8 cellular contexts compared by ENCODE assay signal in genomic region chr6:14117158-14118090, GRCh38. TPM values are rescaled to one million over a fixed set of nuclear protein-coding genes. Genes with fewer than 3 reads are reported as not detected.
DNase-seq lines count a peak whose midpoint lies in the region; ATAC-seq, FAIRE-seq and TF ChIP-seq lines count a peak whose summit lies in the region.

Gene CD83 (plus strand): TSS chr6:14117772. CDS start chr6:14117812, 40 bp downstream.

- DNase-seq in CD4-positive, CD25-positive, alpha-beta regulatory T cell, result peak; percentile 83 to 91 (median 85)
- DNase-seq in GM19239 (ENCODE audit: insufficient read length, low spot score), result peak; percentile 85
- peak; percentile 42 to 69 for DNase-seq in PC-9
- DNase-seq in activated T-cell treated with anti-CD3 and anti-CD28 coated beads, Interleukin-2, amount 50 U/mL, for 72 hours, result peak; percentile 85 to 88
- peak; percentile 23 for DNase-seq in fibroblast of peridontal ligament (ENCODE audit: extremely low read depth)
- peak; percentile 70 for DNase-seq in nephron progenitor cell
- DNase-seq in stomach, result peak; percentile 84

- no peak for TF ChIP-seq EP300 in stomach (IDR thresholded peaks at IDR 0.05)

- no peak for FAIRE-seq in GM19239 (lab: Jason Lieb, UNC)

- H4K20me1 ChIP-seq in PC-9 (ENCODE audit: insufficient read depth), result no peaks in the 10 kb centered on the region

- H3K36me3 Mint-ChIP-seq in CD4-positive, CD25-positive, alpha-beta regulatory T cell, result no peaks in the 10 kb centered on the region
- H3K36me3 Mint-ChIP-seq in activated T-cell treated with anti-CD3 and anti-CD28 coated beads, Interleukin-2, amount 50 U/mL, for 72 hours (ENCODE audit: insufficient read depth in 2 of 2), result peaks cover 11 to 24% of the 10 kb centered on the region in 2 donors
- H3K36me3 Mint-ChIP-seq in nephron progenitor cell (ENCODE audit: low read depth), result no peaks in the 10 kb centered on the region

- no peak for TF ChIP-seq CTCF in PC-9 (conservative IDR thresholded peaks at IDR 0.05)
- no peak for TF ChIP-seq CTCF in nephron progenitor cell (IDR thresholded peaks at IDR 0.05)
- TF ChIP-seq CTCF in stomach (IDR thresholded peaks at IDR 0.05), result no peak

- WGBS in stomach, 5 donors, result 0 to 2% (median 1%) methylated on average over 41 to 106 of the region's 106 CpGs

- TF ChIP-seq POLR2A in stomach (IDR thresholded peaks at IDR 0.05), result no peak

- H3K27ac ChIP-seq in CD4-positive, CD25-positive, alpha-beta regulatory T cell (ENCODE audit: insufficient read depth, low read length, poor library complexity, severe bottlenecking), result peak within 1 kb of the TSS; percentile 83
- H3K27ac ChIP-seq in PC-9 (no peak within 1 kb of the TSS), stomach (peak within 1 kb of the TSS; percentile 43 to 84 (median 66))

- BruUV-seq in PC-9 (replicated peaks; lab: Mats Ljungman, UMichigan), result no TSS peak

- H3K27me3 ChIP-seq in CD4-positive, CD25-positive, alpha-beta regulatory T cell (ENCODE audit: control insufficient read depth, insufficient read depth, low read length), result no peaks in the 10 kb centered on the region
- H3K27me3 ChIP-seq in PC-9 (ENCODE audit: insufficient read depth, low read depth) (no peaks in the 10 kb centered on the region), stomach (no peaks in the 10 kb centered on the region)

- H2AFZ ChIP-seq in PC-9, result peak within 1 kb of the TSS; percentile 99

- peak within 1 kb of the TSS; percentile 87 for H3K4me2 ChIP-seq in PC-9

- CTCF ChIA-PET in PC-9 (lab: Charles Lee), result interaction anchor here (0.6 kb wide), 1 partner anchor 117 kb away, joined by 11 read pairs; no protein-coding TSS in a partner anchor

- H3K4me3 ChIP-seq in CD4-positive, CD25-positive, alpha-beta regulatory T cell (ENCODE audit: low read depth, low read length), result peak within 1 kb of the TSS; percentile 91
- H3K4me3 ChIP-seq in PC-9, result peak within 1 kb of the TSS; percentile 70
- peak within 1 kb of the TSS; percentile 64 to 70 (median 68) for H3K4me3 ChIP-seq in stomach

- peaks cover 14 to 53% (median 44%) of the 10 kb centered on the region in 4 donors for H3K4me1 Mint-ChIP-seq in CD4-positive, CD25-positive, alpha-beta regulatory T cell
- H3K4me1 Mint-ChIP-seq in activated T-cell treated with anti-CD3 and anti-CD28 coated beads, Interleukin-2, amount 50 U/mL, for 72 hours (ENCODE audit: low read depth), result peaks cover 42% of the 10 kb centered on the region
- H3K4me1 Mint-ChIP-seq in nephron progenitor cell, result peaks cover 6% of the 10 kb centered on the region

- intact Hi-C loops in PC-9 (cut with micrococcal nuclease; ENCODE audit: unreplicated experiment), result no loop called here
- intact Hi-C loops in stomach (cut with DNase I; ENCODE audit: low total_unique reads), result no loop called here

- peaks cover 9% of the 10 kb centered on the region for H3K27me3 Mint-ChIP-seq in CD4-positive, CD25-positive, alpha-beta regulatory T cell
- H3K27me3 Mint-ChIP-seq in activated T-cell treated with anti-CD3 and anti-CD28 coated beads, Interleukin-2, amount 50 U/mL, for 72 hours (ENCODE audit: low read depth), result no peaks in the 10 kb centered on the region
- H3K27me3 Mint-ChIP-seq in nephron progenitor cell (ENCODE audit: low read depth, poor library complexity), result peaks cover 59% of the 10 kb centered on the region

- peak within 1 kb of the TSS; percentile 95 to 98 (median 97) for H3K27ac Mint-ChIP-seq in CD4-positive, CD25-positive, alpha-beta regulatory T cell
- peak within 1 kb of the TSS; percentile 79 for H3K27ac Mint-ChIP-seq in activated T-cell treated with anti-CD3 and anti-CD28 coated beads, Interleukin-2, amount 50 U/mL, for 72 hours
- H3K27ac Mint-ChIP-seq in nephron progenitor cell, result no peak within 1 kb of the TSS

- peak; percentile 89 to 92 for ATAC-seq in CD4-positive, CD25-positive, alpha-beta regulatory T cell (ENCODE audit: low read depth in 2 of 2)
- ATAC-seq in HG03469 (IDR thresholded peaks at IDR 0.05; ENCODE audit: unreplicated experiment), result peak; percentile 24
- ATAC-seq in activated T-cell treated with anti-CD3 and anti-CD28 coated beads, Interleukin-2, amount 50 U/mL, for 72 hours (replicated peaks in 1 of 2), result peak; percentile 89 to 96

- no peaks in the 10 kb centered on the region for H3K9me3 ChIP-seq in CD4-positive, CD25-positive, alpha-beta regulatory T cell (ENCODE audit: control insufficient read depth in 2 of 2, low read length in 2 of 2)
- H3K9me3 ChIP-seq in PC-9 (ENCODE audit: insufficient read depth, low read depth), result no peaks in the 10 kb centered on the region
- H3K9me3 ChIP-seq in stomach, result no peaks in the 10 kb centered on the region

- H3F3A ChIP-seq in PC-9 (ENCODE audit: insufficient read depth, low read depth), result no peaks in the 10 kb centered on the region; the same call in 1 of the 2 replicates

- no peaks in the 10 kb centered on the region for H3K36me3 ChIP-seq in CD4-positive, CD25-positive, alpha-beta regulatory T cell (ENCODE audit: control insufficient read depth, insufficient read depth, low read length)
- no peaks in the 10 kb centered on the region for H3K36me3 ChIP-seq in PC-9 (ENCODE audit: low read depth)
- no peaks in the 10 kb centered on the region for H3K36me3 ChIP-seq in stomach

- H3K4me1 ChIP-seq in CD4-positive, CD25-positive, alpha-beta regulatory T cell (ENCODE audit: control insufficient read depth, insufficient read depth, low read length, poor library complexity, severe bottlenecking), result peaks cover 41% of the 10 kb centered on the region
- H3K4me1 ChIP-seq in PC-9 (replicated peaks; ENCODE audit: insufficient read depth) (peaks cover 3% of the 10 kb centered on the region), stomach (peaks cover 6 to 29% (median 15%) of the 10 kb centered on the region in 4 donors)

- H3K9me3 Mint-ChIP-seq in CD4-positive, CD25-positive, alpha-beta regulatory T cell, result no peaks in the 10 kb centered on the region
- no peaks in the 10 kb centered on the region for H3K9me3 Mint-ChIP-seq in activated T-cell treated with anti-CD3 and anti-CD28 coated beads, Interleukin-2, amount 50 U/mL, for 72 hours
- no peaks in the 10 kb centered on the region for H3K9me3 Mint-ChIP-seq in nephron progenitor cell

- no peaks in the 10 kb centered on the region for H3K9me2 ChIP-seq in PC-9 (ENCODE audit: insufficient read depth)

- POLR2A ChIA-PET in PC-9 (lab: Charles Lee; ENCODE audit: unreplicated experiment), result interaction anchor here (0.5 to 0.6 kb wide), 2 partner anchors 303 to 872 kb away, joined by 3 to 5 read pairs; partner anchors contain the start of gene MCUR1

- H3K4me3 Mint-ChIP-seq in CD4-positive, CD25-positive, alpha-beta regulatory T cell, result peak within 1 kb of the TSS; percentile 93 to 98 (median 96)
- peak within 1 kb of the TSS; percentile 90 to 99 for H3K4me3 Mint-ChIP-seq in activated T-cell treated with anti-CD3 and anti-CD28 coated beads, Interleukin-2, amount 50 U/mL, for 72 hours
- peak within 1 kb of the TSS; percentile 88 for H3K4me3 Mint-ChIP-seq in nephron progenitor cell

- H3K79me2 ChIP-seq in PC-9 (ENCODE audit: low read depth), result no peaks in the 10 kb centered on the region

RNA-seq across cellular contexts. Expression of gene CD83, which starts in this region (rescaled TPM):
- 76.8 TPM for total RNA-seq in CD4-positive, CD25-positive, alpha-beta regulatory T cell
- polyA plus RNA-seq in CD4-positive, CD25-positive, alpha-beta regulatory T cell, result 1 to 10 TPM; 2.4 to 5.6 (median 4.2) TPM
- total RNA-seq in PC-9 (2021), result 3.2 and 3.6 TPM in 2 replicates
- 10 to 100 TPM; 19.9 to 26.6 TPM for total RNA-seq in activated T-cell treated with anti-CD3 and anti-CD28 coated beads, Interleukin-2, amount 50 U/mL, for 72 hours
- total RNA-seq in stomach, result 1 to 10 TPM in 2 of 5 donors, under 1 TPM in 1, not detected in 2; 0.29 to 9.3 (median 7.5) TPM
- 1 to 10 TPM; 1.5 to 3.1 (median 3.0) TPM for polyA plus RNA-seq in stomach

Comparison
In these comparisons a context has a peak if more than half of its experiments do, and no peak if none do; other contexts are left out.
1. ATAC-seq: peak in every context shown above with its lines; median percentile 92 in activated T-cell treated with anti-CD3 and anti-CD28 coated beads, Interleukin-2, amount 50 U/mL, for 72 hours; 90 in CD4-positive, CD25-positive, alpha-beta regulatory T cell; 24 in HG03469.
2. DNase-seq: peak in every context shown above with its lines; median percentile 86 in activated T-cell treated with anti-CD3 and anti-CD28 coated beads, Interleukin-2, amount 50 U/mL, for 72 hours; 85 in CD4-positive, CD25-positive, alpha-beta regulatory T cell; 85 in GM19239; 84 in stomach; 70 in nephron progenitor cell; 56 in PC-9; 23 in fibroblast of peridontal ligament.